ENCODE assay signal across 17 cellular contexts in genomic region chr20:54291339-54292060, GRCh38.
"Had no signal": no experiment of that assay in that cellular context is flagged by ENCODE, and none has a peak within 500 bp of the region (broad histone marks: within the 10 kb centered on the region; RNA-seq: fewer than 3 reads in every experiment).

No MANE protein-coding gene starts in this region.

- ATAC-seq: activated CD4-positive, CD25-positive, alpha-beta regulatory T cell treated with anti-CD3 and anti-CD28 coated beads, Interleukin-2, amount 50 U/mL, for 24 hours; left lobe of liver had no signal

- H3K9me3 ChIP-seq: ascending aorta, breast epithelium, prostate gland, right atrium auricular region, suprapubic skin, transverse colon, uterus had no signal

- H3K27ac ChIP-seq: ascending aorta, coronary artery, prostate gland, right atrium auricular region, suprapubic skin, transverse colon, uterus had no signal

- H3K4me1 ChIP-seq: ascending aorta, breast epithelium, prostate gland, right atrium auricular region, suprapubic skin, transverse colon, uterus had no signal

- H3K4me3 ChIP-seq: ascending aorta, breast epithelium, coronary artery, prostate gland, right atrium auricular region, suprapubic skin, transverse colon, uterus had no signal

- DNase-seq: activated CD8-positive, alpha-beta memory T cell treated with anti-CD3 and anti-CD28 coated beads for 24 hours; activated CD8-positive, alpha-beta memory T cell treated with anti-CD3 and anti-CD28 coated beads, Interleukin-2, amount 50 U/mL, for 48 hours; activated effector memory CD4-positive, alpha-beta T cell treated with Interleukin-2 at 50 U/mL for 16 hours; activated T-cell treated with anti-CD3 and anti-CD28 coated beads, Interleukin-2, amount 50 U/mL, for 48 hours; kidney; stimulated activated CD4-positive, alpha-beta T cell treated with anti-CD3 and anti-CD28 coated beads, Interleukin-2, amount 100 ng/mL, for 24 hours; T1000; transverse colon; uterus had no signal

- H3K36me3 ChIP-seq: ascending aorta, breast epithelium, prostate gland, right atrium auricular region, suprapubic skin, transverse colon, uterus had no signal

- H3K27me3 ChIP-seq: ascending aorta, breast epithelium, right atrium auricular region, suprapubic skin, transverse colon, uterus had no signal
